29 cellular contexts compared by ENCODE assay signal in genomic region chr6:50990750-50991446, GRCh38.
DNase-seq lines count a peak whose midpoint lies in the region; ATAC-seq, FAIRE-seq and TF ChIP-seq lines count a peak whose summit lies in the region.
"Had no signal": no experiment of that assay in that cellular context is flagged by ENCODE, and none has a peak within 500 bp of the region (broad histone marks: within the 10 kb centered on the region; RNA-seq: fewer than 3 reads in every experiment).

No MANE protein-coding gene starts in this region.

- H3K27ac ChIP-seq in coronary artery = no peak overlapping the region
- H3K27ac ChIP-seq: cardiac muscle cell, heart left ventricle, spleen, suprapubic skin had no signal

- FAIRE-seq in RCC 7860 (lab: Jason Lieb, UNC) = peak; percentile 77

- DNase-seq in Daoy (ENCODE audit: low read depth) = peak; percentile 52
- DNase-seq in RCC 7860 (ENCODE audit: low spot score) = peak; percentile 20
- no peak for DNase-seq in chondrocyte (ENCODE audit: low spot score)
- DNase-seq in osteocyte (ENCODE audit: extremely low spot score, unreplicated experiment) = no peak
- no peak for DNase-seq in coronary artery (ENCODE audit: low spot score)
- DNase-seq in SHP77 treated with DMSO at 0.1 percent for 48 hours (lab: John Stamatoyannopoulos, UW) = no peak
- DNase-seq in activated naive CD4-positive, alpha-beta T cell treated with anti-CD3 and anti-CD28 coated beads, Interleukin-2, amount 50 U/mL, for 72 hours (ENCODE audit: low spot score in 2 of 2) = no peak
- DNase-seq: activated CD4-positive, alpha-beta memory T cell treated with anti-CD3 and anti-CD28 coated beads, Interleukin-2, amount 10 ng/mL, durations not matched to agents 7 days and 5 days; activated effector memory CD4-positive, alpha-beta T cell treated with anti-CD3 and anti-CD28 coated beads, Interleukin-2, amount 50 U/mL, for 16 hours; C1 segment of cervical spinal cord; Caco-2; dermis blood vessel endothelial cell; DND-41; H9; heart left ventricle; left cardiac atrium; mesendoderm; naive B cell; NCI-H1092; NCI-H187; occipital lobe; retina; spleen; stimulated activated CD4-positive, alpha-beta T cell treated with anti-CD3 and anti-CD28 coated beads, Interleukin-4, amount 100 ng/mL, for 1 hour; T1000 had no signal

- H3K27me3 Mint-ChIP-seq in chondrocyte (ENCODE audit: low read depth) = no peaks in the 10 kb centered on the region
- no peaks in the 10 kb centered on the region for H3K27me3 Mint-ChIP-seq in osteocyte (ENCODE audit: unreplicated experiment)
- H3K27me3 Mint-ChIP-seq: activated CD4-positive, alpha-beta memory T cell treated with anti-CD3 and anti-CD28 coated beads, Interleukin-2, amount 10 ng/mL, durations not matched to agents 7 days and 5 days; stimulated activated memory B cell treated with anti-CD40 and anti-IgM and Interleukin-4, amounts not matched to agents 10 μg/mL and 1 μg/mL and 100 μg/mL, for 72 hours had no signal

- peaks cover 8% of the 10 kb centered on the region for H3K9me3 Mint-ChIP-seq in chondrocyte (ENCODE audit: low read depth)
- H3K9me3 Mint-ChIP-seq in osteocyte (ENCODE audit: unreplicated experiment) = peaks cover 12% of the 10 kb centered on the region
- peaks cover 5 to 8% of the 10 kb centered on the region in 2 donors for H3K9me3 Mint-ChIP-seq in activated naive CD4-positive, alpha-beta T cell treated with anti-CD3 and anti-CD28 coated beads, Interleukin-2, amount 50 U/mL, for 72 hours
- H3K9me3 Mint-ChIP-seq: activated CD4-positive, alpha-beta memory T cell treated with anti-CD3 and anti-CD28 coated beads, Interleukin-2, amount 10 ng/mL, durations not matched to agents 7 days and 5 days; H9 had no signal

- no peak for TF ChIP-seq CTCF in chondrocyte (IDR thresholded peaks at IDR 0.05)
- no peak for TF ChIP-seq CTCF in osteocyte (IDR thresholded peaks at IDR 0.05)
- no peak for TF ChIP-seq CTCF in coronary artery (IDR thresholded peaks at IDR 0.05)

- H3K4me1 Mint-ChIP-seq in chondrocyte (ENCODE audit: low read depth) = peaks cover 11% of the 10 kb centered on the region
- H3K4me1 Mint-ChIP-seq in osteocyte (ENCODE audit: unreplicated experiment) = peaks cover 52% of the 10 kb centered on the region
- H3K4me1 Mint-ChIP-seq: activated CD4-positive, alpha-beta memory T cell treated with anti-CD3 and anti-CD28 coated beads, Interleukin-2, amount 10 ng/mL, durations not matched to agents 7 days and 5 days; H9; naive B cell; stimulated activated memory B cell treated with anti-CD40 and anti-IgM and Interleukin-4, amounts not matched to agents 10 μg/mL and 1 μg/mL and 100 μg/mL, for 72 hours had no signal

- H3K4me3 Mint-ChIP-seq in chondrocyte (ENCODE audit: unreplicated experiment) (no peak overlapping the region), osteocyte (ENCODE audit: unreplicated experiment) (no peak overlapping the region)
- H3K4me3 Mint-ChIP-seq: activated CD4-positive, alpha-beta memory T cell treated with anti-CD3 and anti-CD28 coated beads, Interleukin-2, amount 10 ng/mL, durations not matched to agents 7 days and 5 days; H9; naive B cell; stimulated activated memory B cell treated with anti-CD40 and anti-IgM and Interleukin-4, amounts not matched to agents 10 μg/mL and 1 μg/mL and 100 μg/mL, for 72 hours had no signal

- H3K4me3 ChIP-seq in coronary artery = no peak overlapping the region
- H3K4me3 ChIP-seq: cardiac muscle cell, heart left ventricle, spleen, suprapubic skin had no signal

- no peak for ATAC-seq in activated naive CD4-positive, alpha-beta T cell treated with anti-CD3 and anti-CD28 coated beads, Interleukin-2, amount 50 U/mL, for 72 hours
- ATAC-seq: heart left ventricle; left cardiac atrium; Right ventricle myocardium inferior; stimulated activated memory B cell treated with anti-CD40 and anti-IgM and Interleukin-4, amounts not matched to agents 10 μg/mL and 1 μg/mL and 100 μg/mL, for 72 hours had no signal

- H3K27ac Mint-ChIP-seq in chondrocyte (ENCODE audit: unreplicated experiment) (peak overlapping the region; percentile 64), osteocyte (ENCODE audit: unreplicated experiment) (peak overlapping the region; percentile 86)
- H3K27ac Mint-ChIP-seq in activated naive CD4-positive, alpha-beta T cell treated with anti-CD3 and anti-CD28 coated beads, Interleukin-2, amount 50 U/mL, for 72 hours = no peak overlapping the region
- H3K27ac Mint-ChIP-seq: activated CD4-positive, alpha-beta memory T cell treated with anti-CD3 and anti-CD28 coated beads, Interleukin-2, amount 10 ng/mL, durations not matched to agents 7 days and 5 days; naive B cell; stimulated activated memory B cell treated with anti-CD40 and anti-IgM and Interleukin-4, amounts not matched to agents 10 μg/mL and 1 μg/mL and 100 μg/mL, for 72 hours had no signal

- H3K36me3 Mint-ChIP-seq in chondrocyte (ENCODE audit: low read depth) = peaks cover 3% of the 10 kb centered on the region
- H3K36me3 Mint-ChIP-seq in osteocyte (ENCODE audit: unreplicated experiment) = peaks cover 4% of the 10 kb centered on the region
- no peaks in the 10 kb centered on the region for H3K36me3 Mint-ChIP-seq in activated naive CD4-positive, alpha-beta T cell treated with anti-CD3 and anti-CD28 coated beads, Interleukin-2, amount 50 U/mL, for 72 hours
- H3K36me3 Mint-ChIP-seq: naive B cell; stimulated activated memory B cell treated with anti-CD40 and anti-IgM and Interleukin-4, amounts not matched to agents 10 μg/mL and 1 μg/mL and 100 μg/mL, for 72 hours had no signal

Comparison
In these comparisons a context has a peak if more than half of its experiments do, and no peak if none do; other contexts are left out.
1. DNase-seq: peak in Daoy (single experiment) and RCC 7860 (single experiment); none in chondrocyte (single experiment), osteocyte (single experiment), coronary artery (single experiment), SHP77 treated with DMSO at 0.1 percent for 48 hours (single experiment) and activated naive CD4-positive, alpha-beta T cell treated with anti-CD3 and anti-CD28 coated beads, Interleukin-2, amount 50 U/mL, for 72 hours (0 of 2).
2. H3K27ac Mint-ChIP-seq: peak in chondrocyte (single experiment) and osteocyte (single experiment); none in activated naive CD4-positive, alpha-beta T cell treated with anti-CD3 and anti-CD28 coated beads, Interleukin-2, amount 50 U/mL, for 72 hours (0 of 2).